8 cellular contexts compared by ENCODE assay signal in genomic region chr2:121974919-121975654, GRCh38.
A peak's percentile ranks its signal among the peaks of the same experiment; 100 is the strongest.
DNase-seq lines count a peak whose midpoint lies in the region; ATAC-seq, FAIRE-seq and TF ChIP-seq lines count a peak whose summit lies in the region.

No MANE protein-coding gene starts in this region.

- CTCF ChIA-PET in AG04449 (lab: Yijun Ruan, JAX), result interaction anchor here (0.9 to 1.4 kb wide), 4 partner anchors 10 to 476 kb away, joined by 3 to 4 read pairs (median 3); no protein-coding TSS in a partner anchor

- no peaks in the 10 kb centered on the region for H3K9me3 Mint-ChIP-seq in T-helper 1 cell treated with Interleukin-12 subunit alpha and Interleukin-12 subunit beta and Interleukin-4 antibody, amounts not matched to agents 30 μg/mL and 1 μg/mL, for 36 hours

- H3K36me3 ChIP-seq in small intestine (ENCODE audit: control insufficient read depth in 2 of 2, insufficient read depth in 2 of 2, low read length in 2 of 2), result no peaks in the 10 kb centered on the region

- H3K27ac ChIP-seq in small intestine (ENCODE audit: low read depth in 1 of 2, low read length in 1 of 2), result no peak overlapping the region

- no peaks in the 10 kb centered on the region for H3K9me3 ChIP-seq in small intestine (ENCODE audit: control insufficient read depth, low read depth)

- H3K4me3 ChIP-seq in AG04449 (ENCODE audit: low read depth, low read length), result peak overlapping the region; percentile 50
- H3K4me3 ChIP-seq in small intestine (ENCODE audit: low read depth in 1 of 2, low read length in 2 of 2), result peak overlapping the region in 1 of 2 donors; percentile 31

- H3K4me1 Mint-ChIP-seq in T-helper 1 cell treated with Interleukin-12 subunit alpha and Interleukin-12 subunit beta and Interleukin-4 antibody, amounts not matched to agents 30 μg/mL and 1 μg/mL, for 36 hours (ENCODE audit: low read depth), result peaks cover 5% of the 10 kb centered on the region

- no peak overlapping the region for H3K27ac Mint-ChIP-seq in T-helper 1 cell treated with Interleukin-12 subunit alpha and Interleukin-12 subunit beta and Interleukin-4 antibody, amounts not matched to agents 30 μg/mL and 1 μg/mL, for 36 hours

- peak; percentile 31 for TF ChIP-seq CTCF in AG04449 (IDR thresholded peaks at IDR 0.05; ENCODE audit: insufficient read depth, low read length, missing control alignments)

- no peaks in the 10 kb centered on the region for H3K4me1 ChIP-seq in small intestine (ENCODE audit: control insufficient read depth in 2 of 2, insufficient read depth in 1 of 2, low read depth in 1 of 2, low read length in 1 of 2)

- DNase-seq in AG04449 (ENCODE audit: low read depth, low spot score) (peak; percentile 17), NCI-H1694 (lab: John Stamatoyannopoulos, UW) (peak; percentile 95), brain pericyte (ENCODE audit: low read depth, low spot score) (peak; percentile 16), iPS-NIHi11 (ENCODE audit: low spot score) (peak; percentile 85), small intestine (peak; percentile 78)

- ATAC-seq in GM18508 (IDR thresholded peaks at IDR 0.05; ENCODE audit: insufficient read depth, unreplicated experiment) (peak; percentile 98), HG02970 (IDR thresholded peaks at IDR 0.05; ENCODE audit: low FRiP score, unreplicated experiment) (peak; percentile 94)

- POLR2A ChIA-PET in AG04449 (lab: Yijun Ruan, JAX), result no interaction called here

- FAIRE-seq in small intestine (lab: Jason Lieb, UNC), result no peak

- H3K4me3 Mint-ChIP-seq in T-helper 1 cell treated with Interleukin-12 subunit alpha and Interleukin-12 subunit beta and Interleukin-4 antibody, amounts not matched to agents 30 μg/mL and 1 μg/mL, for 36 hours, result peak overlapping the region; percentile 60

- H3K27me3 ChIP-seq in small intestine (ENCODE audit: control insufficient read depth in 2 of 2, insufficient read depth in 2 of 2, low read length in 2 of 2), result no peaks in the 10 kb centered on the region

- H3K36me3 Mint-ChIP-seq in T-helper 1 cell treated with Interleukin-12 subunit alpha and Interleukin-12 subunit beta and Interleukin-4 antibody, amounts not matched to agents 30 μg/mL and 1 μg/mL, for 36 hours (ENCODE audit: low read depth), result no peaks in the 10 kb centered on the region

- 1 to 6% (median 3%) methylated on average over 13 of the region's 13 CpGs for WGBS in small intestine, 3 donors

- peaks cover under 1% of the 10 kb centered on the region for H3K27me3 Mint-ChIP-seq in T-helper 1 cell treated with Interleukin-12 subunit alpha and Interleukin-12 subunit beta and Interleukin-4 antibody, amounts not matched to agents 30 μg/mL and 1 μg/mL, for 36 hours (ENCODE audit: low read depth)

Comparison
In these comparisons a context has a peak if more than half of its experiments do, and no peak if none do; other contexts are left out.
1. DNase-seq: peak in every context shown above with its lines; median percentile 95 in NCI-H1694; 85 in iPS-NIHi11; 78 in small intestine; 17 in AG04449; 16 in brain pericyte.